Comparison of ENCODE assay signal across 8 cellular contexts in genomic region chr10:52779541-52780390, GRCh38.
DNase-seq lines count a peak whose midpoint lies in the region; ATAC-seq and TF ChIP-seq lines count a peak whose summit lies in the region.

No MANE protein-coding gene starts in this region.

- TF ChIP-seq CTCF in NB4 (IDR thresholded peaks at IDR 0.05; ENCODE audit: low read depth, low read length): peak; percentile 97

- peak; percentile 13 to 37 for DNase-seq in AML-193 (lab: John Stamatoyannopoulos, UW)
- DNase-seq in NB4 (ENCODE audit: low read depth): peak; percentile 71
- DNase-seq in activated T-cell treated with anti-CD3 and anti-CD28 coated beads, Interleukin-2, amount 50 U/mL, for 48 hours: peak; percentile 70 to 72
- peak; percentile 34 for DNase-seq in globus pallidus (ENCODE audit: low spot score)
- peak; percentile 60 for DNase-seq in pons (ENCODE audit: low spot score)
- DNase-seq in NCI-H1930 (lab: John Stamatoyannopoulos, UW): no peak

- no peak overlapping the region for H3K4me3 ChIP-seq in NB4 (ENCODE audit: low read depth, low read length)

- no peak for TF ChIP-seq POLR2A in NB4 (IDR thresholded peaks at IDR 0.05; ENCODE audit: extremely low read depth, insufficient read length)

- ATAC-seq in GM18508 (IDR thresholded peaks at IDR 0.05; ENCODE audit: insufficient read depth, unreplicated experiment): peak; percentile 87
- peak; percentile 90 for ATAC-seq in HG02840 (IDR thresholded peaks at IDR 0.05; ENCODE audit: low FRiP score, unreplicated experiment)

Comparison
In these comparisons a context has a peak if more than half of its experiments do, and no peak if none do; other contexts are left out.
1. DNase-seq: peak in AML-193 (2 of 2), NB4 (single experiment), activated T-cell treated with anti-CD3 and anti-CD28 coated beads, Interleukin-2, amount 50 U/mL, for 48 hours (2 of 2), globus pallidus (single experiment) and pons (single experiment); none in NCI-H1930 (0 of 2).